9 cellular contexts compared by ENCODE assay signal in genomic region chr12:103632554-103633216, GRCh38. TPM values are rescaled to one million over a fixed set of nuclear protein-coding genes. Genes with fewer than 3 reads are reported as not detected.
DNase-seq lines count a peak whose midpoint lies in the region; ATAC-seq and TF ChIP-seq lines count a peak whose summit lies in the region.
"Had no signal": no experiment of that assay in that cellular context is flagged by ENCODE, and none has a peak within 500 bp of the region (broad histone marks: within the 10 kb centered on the region; RNA-seq: fewer than 3 reads in every experiment).

No MANE protein-coding gene starts in this region.

- H3K9me3 ChIP-seq in OCI-LY3 (ENCODE audit: insufficient read depth, low read length) (no peaks in the 10 kb centered on the region), hepatocyte (ENCODE audit: low read depth) (no peaks in the 10 kb centered on the region)
- H3K9me3 ChIP-seq in effector memory CD4-positive, alpha-beta T cell (ENCODE audit: control insufficient read depth, low read length), result peaks cover 5% of the 10 kb centered on the region

- WGBS in hepatocyte (ENCODE audit: low lambda C conversion rate, missing lambda C conversion rate), result 41% methylated on average over 15 of the region's 15 CpGs

- H3K4me3 ChIP-seq in OCI-LY3 (ENCODE audit: low read length) (no peak overlapping the region), hepatocyte (no peak overlapping the region)
- no peak overlapping the region for H3K4me3 ChIP-seq in effector memory CD4-positive, alpha-beta T cell (ENCODE audit: insufficient read depth, low read depth, low read length, poor library complexity, severe bottlenecking)

- H3K4me2 ChIP-seq in OCI-LY3 (ENCODE audit: low read length), result peak overlapping the region; percentile 18
- no peak overlapping the region for H3K4me2 ChIP-seq in hepatocyte

- no peak overlapping the region for H3K9ac ChIP-seq in OCI-LY3 (ENCODE audit: low read length)

- H3K36me3 ChIP-seq in OCI-LY3 (replicated peaks; ENCODE audit: low read depth, low read length), result no peaks in the 10 kb centered on the region
- no peaks in the 10 kb centered on the region for H3K36me3 ChIP-seq in hepatocyte (replicated peaks; ENCODE audit: insufficient read depth, low read depth)
- H3K36me3 ChIP-seq in effector memory CD4-positive, alpha-beta T cell (ENCODE audit: control insufficient read depth, insufficient read depth, low read length), result no peaks in the 10 kb centered on the region

- intact Hi-C loops in activated T-helper 2 cell treated with anti-CD3 and anti-CD28 coated beads, Interferon-gamma antibody, Interleukin-2, Interleukin-4, amounts not matched to agents 10 μg/mL and 5 μg/mL and 100 μg/mL, durations not matched to agents 14 hours and 24 hours and 36 hours (cut with micrococcal nuclease), result loop anchor here (1.0 kb wide), 1 partner anchor 57 kb away; no protein-coding TSS in a partner anchor

- H3K79me2 ChIP-seq in OCI-LY3 (ENCODE audit: low read length) (no peaks in the 10 kb centered on the region), hepatocyte (no peaks in the 10 kb centered on the region)

- ATAC-seq in GM19395 (IDR thresholded peaks at IDR 0.05; ENCODE audit: unreplicated experiment) (peak; percentile 96), HG03521 (IDR thresholded peaks at IDR 0.05; ENCODE audit: unreplicated experiment) (peak; percentile 72)

- no peaks in the 10 kb centered on the region for H3K4me1 Mint-ChIP-seq in activated T-helper 2 cell treated with anti-CD3 and anti-CD28 coated beads, Interferon-gamma antibody, Interleukin-2, Interleukin-4, amounts not matched to agents 10 μg/mL and 5 μg/mL and 100 μg/mL, durations not matched to agents 14 hours and 24 hours and 36 hours (ENCODE audit: low read depth)

- H3K27ac Mint-ChIP-seq in activated T-helper 2 cell treated with anti-CD3 and anti-CD28 coated beads, Interferon-gamma antibody, Interleukin-2, Interleukin-4, amounts not matched to agents 10 μg/mL and 5 μg/mL and 100 μg/mL, durations not matched to agents 14 hours and 24 hours and 36 hours, result no peak overlapping the region

- H4K20me1 ChIP-seq in OCI-LY3 (ENCODE audit: insufficient read depth, low read length) (no peaks in the 10 kb centered on the region), hepatocyte (ENCODE audit: insufficient read depth, poor library complexity, severe bottlenecking) (no peaks in the 10 kb centered on the region)

- DNase-seq in DMS53 treated with DMSO at 0.1 percent for 48 hours (lab: John Stamatoyannopoulos, UW; ENCODE audit: unreplicated experiment) (peak; percentile 66), hepatocyte (ENCODE audit: low spot score) (peak; percentile 57)
- peak; percentile 65 for DNase-seq in activated T-helper 2 cell treated with anti-CD3 and anti-CD28 coated beads, Interferon-gamma antibody, Interleukin-2, Interleukin-4, amounts not matched to agents 10 μg/mL and 5 μg/mL and 100 μg/mL, durations not matched to agents 14 hours and 24 hours and 36 hours (ENCODE audit: low spot score)
- peak; percentile 11 for DNase-seq in stimulated activated CD4-positive, alpha-beta T cell treated with anti-CD3 and anti-CD28 coated beads, Interleukin-4, amount 100 ng/mL, for 1 hour
- DNase-seq in effector memory CD4-positive, alpha-beta T cell, result no peak
- DNase-seq: activated T-cell treated with anti-CD3 and anti-CD28 coated beads, Interleukin-2, amount 50 U/mL, for 4 hours had no signal

- H3K27me3 Mint-ChIP-seq in activated T-helper 2 cell treated with anti-CD3 and anti-CD28 coated beads, Interferon-gamma antibody, Interleukin-2, Interleukin-4, amounts not matched to agents 10 μg/mL and 5 μg/mL and 100 μg/mL, durations not matched to agents 14 hours and 24 hours and 36 hours (ENCODE audit: low read depth), result peaks cover 3% of the 10 kb centered on the region

- H3K36me3 Mint-ChIP-seq in activated T-helper 2 cell treated with anti-CD3 and anti-CD28 coated beads, Interferon-gamma antibody, Interleukin-2, Interleukin-4, amounts not matched to agents 10 μg/mL and 5 μg/mL and 100 μg/mL, durations not matched to agents 14 hours and 24 hours and 36 hours (ENCODE audit: low read depth), result no peaks in the 10 kb centered on the region

- peak; percentile 100 for TF ChIP-seq CTCF in OCI-LY3 (IDR thresholded peaks at IDR 0.05; ENCODE audit: low read depth, low read length)
- peak; percentile 58 for TF ChIP-seq CTCF in hepatocyte (IDR thresholded peaks at IDR 0.05; ENCODE audit: poor library complexity)

- H3K27ac ChIP-seq in OCI-LY3 (ENCODE audit: low read length) (no peak overlapping the region), hepatocyte (no peak overlapping the region)
- H3K27ac ChIP-seq in effector memory CD4-positive, alpha-beta T cell (ENCODE audit: insufficient read depth, low read length, poor library complexity, severe bottlenecking), result no peak overlapping the region

- H3K4me1 ChIP-seq in OCI-LY3 (ENCODE audit: low read length), result 0 out of 2 replicates have a peak, but pooled peaks cover 3% of the 10 kb centered on the region
- H3K4me1 ChIP-seq in hepatocyte (ENCODE audit: insufficient read depth), result no peaks in the 10 kb centered on the region
- H3K4me1 ChIP-seq in effector memory CD4-positive, alpha-beta T cell (ENCODE audit: control insufficient read depth, insufficient read depth, low read length, poor library complexity, severe bottlenecking), result no peaks in the 10 kb centered on the region

- no peaks in the 10 kb centered on the region for H3K9me2 ChIP-seq in hepatocyte (replicated peaks; ENCODE audit: insufficient read depth)

- H3K27me3 ChIP-seq in OCI-LY3 (ENCODE audit: low read depth, low read length), result no peaks in the 10 kb centered on the region
- no peaks in the 10 kb centered on the region for H3K27me3 ChIP-seq in hepatocyte
- no peaks in the 10 kb centered on the region for H3K27me3 ChIP-seq in effector memory CD4-positive, alpha-beta T cell (replicated peaks; ENCODE audit: control insufficient read depth, insufficient read depth, low read length, poor library complexity, severe bottlenecking)

- H3K9me3 Mint-ChIP-seq in activated T-helper 2 cell treated with anti-CD3 and anti-CD28 coated beads, Interferon-gamma antibody, Interleukin-2, Interleukin-4, amounts not matched to agents 10 μg/mL and 5 μg/mL and 100 μg/mL, durations not matched to agents 14 hours and 24 hours and 36 hours, result no peaks in the 10 kb centered on the region
- H3K9me3 Mint-ChIP-seq: activated T-cell treated with anti-CD3 and anti-CD28 coated beads, Interleukin-2, amount 50 U/mL, for 4 hours had no signal

- no peak overlapping the region for H3K4me3 Mint-ChIP-seq in activated T-helper 2 cell treated with anti-CD3 and anti-CD28 coated beads, Interferon-gamma antibody, Interleukin-2, Interleukin-4, amounts not matched to agents 10 μg/mL and 5 μg/mL and 100 μg/mL, durations not matched to agents 14 hours and 24 hours and 36 hours (ENCODE audit: low read depth)
- H3K4me3 Mint-ChIP-seq: activated T-cell treated with anti-CD3 and anti-CD28 coated beads, Interleukin-2, amount 50 U/mL, for 4 hours had no signal

- H2AFZ ChIP-seq in OCI-LY3 (ENCODE audit: low read depth, low read length) (peak overlapping the region; percentile 88), hepatocyte (no peak overlapping the region)

RNA-seq across cellular contexts. Expression of gene STAB2, which starts 45.6 kb away (rescaled TPM):
- total RNA-seq in activated T-helper 2 cell treated with anti-CD3 and anti-CD28 coated beads, Interferon-gamma antibody, Interleukin-2, Interleukin-4, amounts not matched to agents 10 μg/mL and 5 μg/mL and 100 μg/mL, durations not matched to agents 14 hours and 24 hours and 36 hours, result not detected in 2 replicates
- total RNA-seq in hepatocyte, result 0.08 TPM in 1 of 2 replicates, not detected in the other
- 0.26 TPM in 1 of 2 replicates, not detected in the other for polyA plus RNA-seq in hepatocyte
- total RNA-seq: activated T-cell treated with anti-CD3 and anti-CD28 coated beads, Interleukin-2, amount 50 U/mL, for 4 hours had no signal

Comparison
In these comparisons a context has a peak if more than half of its experiments do, and no peak if none do; other contexts are left out.
1. DNase-seq: peak in DMS53 treated with DMSO at 0.1 percent for 48 hours (single experiment), activated T-helper 2 cell treated with anti-CD3 and anti-CD28 coated beads, Interferon-gamma antibody, Interleukin-2, Interleukin-4, amounts not matched to agents 10 μg/mL and 5 μg/mL and 100 μg/mL, durations not matched to agents 14 hours and 24 hours and 36 hours (single experiment), hepatocyte (single experiment) and stimulated activated CD4-positive, alpha-beta T cell treated with anti-CD3 and anti-CD28 coated beads, Interleukin-4, amount 100 ng/mL, for 1 hour (single experiment); none in effector memory CD4-positive, alpha-beta T cell (0 of 3).